Comparison of ENCODE assay signal across 1 cellular context in the genomic region with DNA sequence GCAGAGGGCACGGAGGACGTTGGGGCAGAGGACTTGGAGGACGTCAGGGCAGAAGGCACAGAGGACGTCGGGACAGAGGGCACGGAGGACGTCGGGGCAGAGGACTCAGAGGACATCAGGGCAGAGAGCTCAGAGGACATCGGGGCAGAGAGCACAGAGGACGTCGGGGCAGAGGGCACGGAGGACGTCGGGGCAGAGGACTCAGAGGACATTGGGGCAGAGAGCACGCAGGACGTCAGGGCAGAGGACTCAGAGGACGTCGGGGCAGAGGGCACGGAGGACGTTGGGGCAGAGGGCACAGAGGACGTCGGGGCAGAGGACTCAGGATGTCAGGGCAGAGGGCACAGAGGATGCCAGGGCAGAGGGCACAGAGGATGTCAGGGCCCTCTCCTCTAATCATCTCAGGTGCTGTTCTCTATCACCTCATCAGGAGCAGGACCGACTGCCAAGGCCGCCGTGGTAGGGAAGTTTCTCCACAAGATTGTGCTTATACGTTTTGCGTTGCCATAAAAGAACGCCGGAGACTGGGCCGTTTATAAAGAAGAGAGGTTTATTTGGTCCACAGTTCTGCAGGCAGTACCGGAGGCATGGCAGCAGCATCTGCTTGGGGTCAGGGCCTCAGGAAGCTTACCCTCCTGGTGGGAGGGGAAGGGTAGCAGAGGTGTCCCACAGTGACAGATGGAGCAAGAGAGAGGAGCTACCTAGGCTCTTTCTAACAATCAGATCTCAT.
TF ChIP-seq lines count a peak whose summit lies in the region.

No MANE protein-coding gene starts in this region.

TF ChIP-seq in H1, 55 proteins besides CTCF, POLR2A, EP300 and RAD21:
- TF ChIP-seq EGR1 (IDR thresholded peaks at IDR 0.05; ENCODE audit: borderline replicate concordance, low read depth, low read length) (no peak), SP4 (IDR thresholded peaks at IDR 0.05; ENCODE audit: low read length) (no peak), MAFK (IDR thresholded peaks at IDR 0.05; ENCODE audit: low read depth, low read length) (no peak), HDAC2 (IDR thresholded peaks at IDR 0.05; ENCODE audit: borderline replicate concordance in 1 of 2, low read depth in 2 of 2, low read length in 2 of 2) (no peak), USF2 (IDR thresholded peaks at IDR 0.05; ENCODE audit: low read length) (no peak)
- TF ChIP-seq, protein P1, sequence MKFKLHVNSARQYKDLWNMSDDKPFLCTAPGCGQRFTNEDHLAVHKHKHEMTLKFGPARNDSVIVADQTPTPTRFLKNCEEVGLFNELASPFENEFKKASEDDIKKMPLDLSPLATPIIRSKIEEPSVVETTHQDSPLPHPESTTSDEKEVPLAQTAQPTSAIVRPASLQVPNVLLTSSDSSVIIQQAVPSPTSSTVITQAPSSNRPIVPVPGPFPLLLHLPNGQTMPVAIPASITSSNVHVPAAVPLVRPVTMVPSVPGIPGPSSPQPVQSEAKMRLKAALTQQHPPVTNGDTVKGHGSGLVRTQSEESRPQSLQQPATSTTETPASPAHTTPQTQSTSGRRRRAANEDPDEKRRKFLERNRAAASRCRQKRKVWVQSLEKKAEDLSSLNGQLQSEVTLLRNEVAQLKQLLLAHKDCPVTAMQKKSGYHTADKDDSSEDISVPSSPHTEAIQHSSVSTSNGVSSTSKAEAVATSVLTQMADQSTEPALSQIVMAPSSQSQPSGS (IDR thresholded peaks at IDR 0.05; ENCODE audit: low read length): no peak
